8 cellular contexts compared by ENCODE assay signal in the genomic region with DNA sequence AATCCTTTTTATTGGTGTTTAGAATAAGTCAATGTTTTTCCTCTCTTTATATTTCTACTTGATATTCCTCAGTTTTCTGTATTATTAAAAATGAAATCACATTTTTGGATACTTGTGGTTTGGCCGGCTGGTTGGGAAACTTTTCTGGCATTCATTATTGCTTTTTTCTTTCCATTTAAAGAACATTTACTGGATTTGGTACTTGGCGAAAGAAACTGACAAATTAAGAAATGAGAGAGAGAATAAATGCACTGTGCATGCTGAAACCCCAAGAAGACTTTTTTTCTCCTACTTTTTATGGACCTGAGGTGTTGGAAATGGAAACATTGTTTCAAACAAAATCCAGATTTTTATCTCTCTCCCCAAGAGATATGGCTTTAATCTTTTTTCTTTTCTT.
DNase-seq lines count a peak whose midpoint lies in the region; ATAC-seq and TF ChIP-seq lines count a peak whose summit lies in the region.

No MANE protein-coding gene starts in this region.

- H4K5ac ChIP-seq in mesendoderm (ENCODE audit: low read length): no peak overlapping the region

- H2AFZ ChIP-seq in KMS-11 (ENCODE audit: low read depth): no peak overlapping the region
- H2AFZ ChIP-seq in trophoblast cell (ENCODE audit: insufficient read depth, low read length, poor library complexity): no peak overlapping the region

- no peaks in the 10 kb centered on the region for H4K20me1 ChIP-seq in KMS-11 (ENCODE audit: insufficient read depth)

- H3K79me1 ChIP-seq in trophoblast cell (ENCODE audit: low read length) (no peaks in the 10 kb centered on the region), mesendoderm (ENCODE audit: low read length) (no peaks in the 10 kb centered on the region)

- peaks cover 36% of the 10 kb centered on the region for H3K4me1 ChIP-seq in KMS-11 (ENCODE audit: low read depth, poor library complexity, severe bottlenecking)
- H3K4me1 ChIP-seq in right atrium auricular region: peaks cover 0 to 30% of the 10 kb centered on the region in 2 donors
- no peaks in the 10 kb centered on the region for H3K4me1 ChIP-seq in trophoblast cell (ENCODE audit: control insufficient read depth in 1 of 2, insufficient read depth in 2 of 2, low read length in 2 of 2)
- H3K4me1 ChIP-seq in mucosa of descending colon (ENCODE audit: low read depth): peaks cover 9% of the 10 kb centered on the region
- peaks cover 3% of the 10 kb centered on the region for H3K4me1 ChIP-seq in mesendoderm (ENCODE audit: control insufficient read depth, low read depth, low read length)

- ATAC-seq in activated naive CD4-positive, alpha-beta T cell treated with anti-CD3 and anti-CD28 coated beads, Interleukin-2, amount 50 U/mL, for 72 hours: no peak
- ATAC-seq in stimulated activated naive B cell treated with anti-CD40 and anti-IgM and Interleukin-4, amounts not matched to agents 10 μg/mL and 1 μg/mL and 100 μg/mL, for 72 hours (replicated peaks): no peak
- ATAC-seq in mucosa of descending colon: no peak

- H3K27me3 Mint-ChIP-seq in stimulated activated naive B cell treated with anti-CD40 and anti-IgM and Interleukin-4, amounts not matched to agents 10 μg/mL and 1 μg/mL and 100 μg/mL, for 72 hours: no peaks in the 10 kb centered on the region

- DNase-seq in activated naive CD4-positive, alpha-beta T cell treated with anti-CD3 and anti-CD28 coated beads, Interleukin-2, amount 50 U/mL, for 72 hours (ENCODE audit: low spot score in 2 of 2): no peak
- DNase-seq in right atrium auricular region (ENCODE audit: low spot score) (no peak), NCI-H2107 (lab: John Stamatoyannopoulos, UW) (no peak), trophoblast cell (no peak), mucosa of descending colon (no peak), mesendoderm (no peak)
- DNase-seq in stimulated activated naive B cell treated with anti-CD40 and anti-IgM and Interleukin-4, amounts not matched to agents 10 μg/mL and 1 μg/mL and 100 μg/mL, for 72 hours: no peak

- H3K23ac ChIP-seq in trophoblast cell (ENCODE audit: low read length) (no peak overlapping the region), mesendoderm (ENCODE audit: low read length) (no peak overlapping the region)

- TF ChIP-seq CTCF in KMS-11 (conservative IDR thresholded peaks at IDR 0.05; ENCODE audit: low read depth, low read length) (no peak), right atrium auricular region (IDR thresholded peaks at IDR 0.05) (no peak), mucosa of descending colon (IDR thresholded peaks at IDR 0.05) (no peak)

- peak overlapping the region; percentile 45 for H3K27ac ChIP-seq in KMS-11
- peak overlapping the region; percentile 60 to 67 for H3K27ac ChIP-seq in right atrium auricular region
- H3K27ac ChIP-seq in trophoblast cell (ENCODE audit: low read depth, low read length): no peak overlapping the region
- H3K27ac ChIP-seq in mesendoderm (ENCODE audit: low read depth, low read length): no peak overlapping the region

- peaks cover 6 to 8% of the 10 kb centered on the region in 2 donors for H3K9me3 Mint-ChIP-seq in activated naive CD4-positive, alpha-beta T cell treated with anti-CD3 and anti-CD28 coated beads, Interleukin-2, amount 50 U/mL, for 72 hours
- peaks cover 5 to 6% of the 10 kb centered on the region in 2 donors for H3K9me3 Mint-ChIP-seq in stimulated activated naive B cell treated with anti-CD40 and anti-IgM and Interleukin-4, amounts not matched to agents 10 μg/mL and 1 μg/mL and 100 μg/mL, for 72 hours

- H3K36me3 ChIP-seq in KMS-11 (ENCODE audit: insufficient read depth): no peaks in the 10 kb centered on the region
- no peaks in the 10 kb centered on the region for H3K36me3 ChIP-seq in right atrium auricular region
- no peaks in the 10 kb centered on the region for H3K36me3 ChIP-seq in trophoblast cell (ENCODE audit: control insufficient read depth in 1 of 2, insufficient read depth in 2 of 2, low read length in 2 of 2)
- H3K36me3 ChIP-seq in mucosa of descending colon (ENCODE audit: low read depth): no peaks in the 10 kb centered on the region
- no peaks in the 10 kb centered on the region for H3K36me3 ChIP-seq in mesendoderm (ENCODE audit: control insufficient read depth, insufficient read depth, low read length)

- H3K4ac ChIP-seq in trophoblast cell (ENCODE audit: low read depth, low read length) (no peak overlapping the region), mesendoderm (ENCODE audit: low read depth, low read length) (no peak overlapping the region)

- H4K8ac ChIP-seq in trophoblast cell (ENCODE audit: low read depth, low read length): no peak overlapping the region
- H4K8ac ChIP-seq in mesendoderm (ENCODE audit: low read depth, low read length): no peak overlapping the region

- H3K4me1 Mint-ChIP-seq in stimulated activated naive B cell treated with anti-CD40 and anti-IgM and Interleukin-4, amounts not matched to agents 10 μg/mL and 1 μg/mL and 100 μg/mL, for 72 hours: peaks cover 40 to 68% of the 10 kb centered on the region in 2 donors

- intact Hi-C loops in mucosa of descending colon (cut with DNase I, micrococcal nuclease): no loop called here

- H3K36me3 Mint-ChIP-seq in activated naive CD4-positive, alpha-beta T cell treated with anti-CD3 and anti-CD28 coated beads, Interleukin-2, amount 50 U/mL, for 72 hours: peaks cover 10 to 15% of the 10 kb centered on the region in 2 donors
- peaks cover 6 to 7% of the 10 kb centered on the region in 2 donors for H3K36me3 Mint-ChIP-seq in stimulated activated naive B cell treated with anti-CD40 and anti-IgM and Interleukin-4, amounts not matched to agents 10 μg/mL and 1 μg/mL and 100 μg/mL, for 72 hours

- H2BK5ac ChIP-seq in trophoblast cell (ENCODE audit: low read depth, low read length, poor library complexity) (no peak overlapping the region), mesendoderm (ENCODE audit: low read length) (no peak overlapping the region)

- H3K9me3 ChIP-seq in right atrium auricular region: no peaks in the 10 kb centered on the region
- no peaks in the 10 kb centered on the region for H3K9me3 ChIP-seq in trophoblast cell (ENCODE audit: insufficient read depth, low read depth, low read length)
- no peaks in the 10 kb centered on the region for H3K9me3 ChIP-seq in mucosa of descending colon

- no peak overlapping the region for H4K91ac ChIP-seq in trophoblast cell (ENCODE audit: low read depth, low read length)

- H2BK15ac ChIP-seq in mesendoderm (replicated peaks; ENCODE audit: low read depth): no peak overlapping the region

- no peak overlapping the region for H3K9ac ChIP-seq in KMS-11
- no peak overlapping the region for H3K9ac ChIP-seq in trophoblast cell (ENCODE audit: low read length)
- H3K9ac ChIP-seq in mesendoderm (ENCODE audit: low read length): no peak overlapping the region

- no peak overlapping the region for H3K14ac ChIP-seq in trophoblast cell (ENCODE audit: low read length)

- no CpG with 5 or more reads among the region's 2 CpGs for WGBS in trophoblast cell (ENCODE audit: extremely low coverage, insufficient coverage, insufficient read length)
- no CpG with 5 or more reads among the region's 2 CpGs for WGBS in mesendoderm (ENCODE audit: extremely low coverage, insufficient coverage, low lambda C conversion rate)

- H3K4me3 ChIP-seq in KMS-11 (IDR thresholded peaks at IDR 0.05; ENCODE audit: insufficient read depth, low read depth, low read length): no peak overlapping the region
- no peak overlapping the region for H3K4me3 ChIP-seq in right atrium auricular region
- no peak overlapping the region for H3K4me3 ChIP-seq in trophoblast cell (ENCODE audit: low read depth, low read length)
- H3K4me3 ChIP-seq in mucosa of descending colon: no peak overlapping the region
- H3K4me3 ChIP-seq in mesendoderm (ENCODE audit: low read length): no peak overlapping the region

- H3K27ac Mint-ChIP-seq in activated naive CD4-positive, alpha-beta T cell treated with anti-CD3 and anti-CD28 coated beads, Interleukin-2, amount 50 U/mL, for 72 hours: peak overlapping the region; percentile 51 to 58
- peak overlapping the region; percentile 96 for H3K27ac Mint-ChIP-seq in stimulated activated naive B cell treated with anti-CD40 and anti-IgM and Interleukin-4, amounts not matched to agents 10 μg/mL and 1 μg/mL and 100 μg/mL, for 72 hours

- no peak overlapping the region for H2BK12ac ChIP-seq in trophoblast cell (ENCODE audit: low read length)

- H3K27me3 ChIP-seq in KMS-11 (ENCODE audit: insufficient read depth, low read depth) (no peaks in the 10 kb centered on the region), right atrium auricular region (no peaks in the 10 kb centered on the region), trophoblast cell (ENCODE audit: insufficient read depth, low read length) (no peaks in the 10 kb centered on the region), mesendoderm (ENCODE audit: insufficient read depth, low read length, poor library complexity) (no peaks in the 10 kb centered on the region)

- H2BK120ac ChIP-seq in trophoblast cell (ENCODE audit: insufficient read depth, low read length, poor library complexity) (no peak overlapping the region), mesendoderm (ENCODE audit: low read depth, low read length) (no peak overlapping the region)

- no peak overlapping the region for H4K12ac ChIP-seq in trophoblast cell (ENCODE audit: low read depth, low read length)

- peak overlapping the region; percentile 75 to 78 for H3K4me3 Mint-ChIP-seq in stimulated activated naive B cell treated with anti-CD40 and anti-IgM and Interleukin-4, amounts not matched to agents 10 μg/mL and 1 μg/mL and 100 μg/mL, for 72 hours

- H3K18ac ChIP-seq in trophoblast cell (ENCODE audit: low read length) (no peak overlapping the region), mesendoderm (ENCODE audit: low read length) (no peak overlapping the region)

- no peaks in the 10 kb centered on the region for H3K79me2 ChIP-seq in KMS-11 (ENCODE audit: insufficient read depth, low read depth)
- H3K79me2 ChIP-seq in trophoblast cell (ENCODE audit: control insufficient read depth, insufficient read depth, low read length, poor library complexity): no peaks in the 10 kb centered on the region
- no peaks in the 10 kb centered on the region for H3K79me2 ChIP-seq in mesendoderm (ENCODE audit: control insufficient read depth, insufficient read depth, low read length)

- H3K56ac ChIP-seq in mesendoderm (ENCODE audit: low read length): no peak overlapping the region

- peak overlapping the region; percentile 71 for H3K4me2 ChIP-seq in KMS-11
- H3K4me2 ChIP-seq in trophoblast cell (ENCODE audit: low read length): no peak overlapping the region
- no peak overlapping the region for H3K4me2 ChIP-seq in mesendoderm (ENCODE audit: low read length)

- no peak overlapping the region for H2AK5ac ChIP-seq in trophoblast cell (ENCODE audit: low read length)
- H2AK5ac ChIP-seq in mesendoderm (ENCODE audit: low read length): no peak overlapping the region

Comparison
In these comparisons a context has a peak if more than half of its experiments do, and no peak if none do; other contexts are left out.
1. H3K27ac ChIP-seq: peak in KMS-11 (single experiment) and right atrium auricular region (2 of 2); none in trophoblast cell (single experiment) and mesendoderm (single experiment).